Comparison of ENCODE assay signal across 22 cellular contexts in genomic region chr6:148954461-148954860, GRCh38.
DNase-seq lines count a peak whose midpoint lies in the region; ATAC-seq, FAIRE-seq and TF ChIP-seq lines count a peak whose summit lies in the region.
"Had no signal": no experiment of that assay in that cellular context is flagged by ENCODE, and none has a peak within 500 bp of the region (broad histone marks: within the 10 kb centered on the region; RNA-seq: fewer than 3 reads in every experiment).

No MANE protein-coding gene starts in this region.

- H3K4me3 ChIP-seq in HepG2 (replicated peaks in 1 of 3; ENCODE audit: insufficient read depth in 1 of 3, low read depth in 2 of 3, low read length in 3 of 3) = no peak overlapping the region
- H3K4me3 ChIP-seq in right lobe of liver = no peak overlapping the region
- no peak overlapping the region for H3K4me3 ChIP-seq in fibroblast of villous mesenchyme (ENCODE audit: low read depth, low read length)
- H3K4me3 ChIP-seq: BLaER1 treated with 17β-estradiol and CSF1 and Interleukin-3, amounts not matched to agents 10 nM and 100 nM; GM12878; GM23248 had no signal

- no peaks in the 10 kb centered on the region for H3K9me3 ChIP-seq in HepG2 (ENCODE audit: low read length)
- H3K9me3 ChIP-seq in right lobe of liver = no peaks in the 10 kb centered on the region
- H3K9me3 ChIP-seq: BE2C had no signal

- TF ChIP-seq CTCF in HepG2 (CRISPR knock-in tag; IDR thresholded peaks at IDR 0.05) (no peak), right lobe of liver (IDR thresholded peaks at IDR 0.05) (no peak), fibroblast of villous mesenchyme (IDR thresholded peaks at IDR 0.05; ENCODE audit: insufficient read depth, low read depth, low read length) (no peak)

- TF ChIP-seq RAD21 in HepG2 (CRISPR knock-in tag; IDR thresholded peaks at IDR 0.05) = no peak

- H3K4me1 ChIP-seq in HepG2 (ENCODE audit: insufficient read depth, low read length) = no peaks in the 10 kb centered on the region
- no peaks in the 10 kb centered on the region for H3K4me1 ChIP-seq in right lobe of liver
- H3K4me1 ChIP-seq: BE2C had no signal

- POLR2A ChIA-PET in HepG2 (lab: Yijun Ruan, JAX) = no interaction called here

- WGBS in HepG2 (ENCODE audit: low lambda C conversion rate) = 40% methylated on average over 6 of the region's 6 CpGs
- WGBS in right lobe of liver (ENCODE audit: insufficient coverage, low coverage, low lambda C conversion rate, missing lambda C conversion rate) = 77% methylated on average over 6 of the region's 6 CpGs

- TF ChIP-seq EP300 in HepG2 (IDR thresholded peaks at IDR 0.05; ENCODE audit: low read depth in 2 of 2, low read length in 2 of 2) (no peak), HepG2 (CRISPR knock-in tag; IDR thresholded peaks at IDR 0.05; ENCODE audit: borderline replicate concordance) (no peak)

- H3K79me2 ChIP-seq in HepG2 (ENCODE audit: insufficient read depth, low read length) = no peaks in the 10 kb centered on the region

- TF ChIP-seq POLR2A in HepG2 (IDR thresholded peaks at IDR 0.05; ENCODE audit: insufficient read depth in 1 of 2, low read depth in 2 of 2, low read length in 2 of 2) = no peak
- TF ChIP-seq POLR2A in right lobe of liver (IDR thresholded peaks at IDR 0.05) = no peak

- H3K27ac ChIP-seq in HepG2 (ENCODE audit: extremely low read length, insufficient read depth, low read length) (no peak overlapping the region), right lobe of liver (no peak overlapping the region)
- H3K27ac ChIP-seq: BLaER1 treated with 17β-estradiol and CSF1 and Interleukin-3, amounts not matched to agents 10 nM and 100 nM; GM23248 had no signal

- H3K36me3 ChIP-seq in HepG2 (replicated peaks in 1 of 2; ENCODE audit: control insufficient read depth in 1 of 2, insufficient read depth in 2 of 2, low read length in 2 of 2) (no peaks in the 10 kb centered on the region), right lobe of liver (no peaks in the 10 kb centered on the region)
- H3K36me3 ChIP-seq: BE2C had no signal

- H3K4me2 ChIP-seq in HepG2 (ENCODE audit: low read depth, low read length) = no peak overlapping the region
- H3K4me2 ChIP-seq: BLaER1 treated with 17β-estradiol and CSF1 and Interleukin-3, amounts not matched to agents 10 nM and 100 nM had no signal

- no peak overlapping the region for H2AFZ ChIP-seq in HepG2 (ENCODE audit: low read length)
- H2AFZ ChIP-seq: GM23248 had no signal

- no TSS peak for BruUV-seq in HepG2 (replicated peaks; lab: Mats Ljungman, UMichigan)

- CTCF ChIA-PET in HepG2 (lab: Yijun Ruan, JAX; ENCODE audit: low intra/inter-chr PET ratio, low total read pairs) = no interaction called here

- H4K20me1 ChIP-seq in HepG2 (ENCODE audit: insufficient read depth, low read length) = no peaks in the 10 kb centered on the region

- intact Hi-C loops in HepG2 (cut with micrococcal nuclease; ENCODE audit: unreplicated experiment) (no loop called here), right lobe of liver (cut with DNase I) (loop anchor here in 1 of 2 donors (10.0 kb wide), 1 partner anchor 210 kb away; the partner anchor contains the start of gene UST)

- FAIRE-seq in HepG2 (lab: Jason Lieb, UNC) = no peak
- FAIRE-seq: D721Med, GM19239, H1 had no signal

- no peak for DNase-seq in HepG2 (ENCODE audit: low spot score)
- DNase-seq in right lobe of liver = no peak
- peak; percentile 72 for DNase-seq in amniotic epithelial cell (ENCODE audit: low read depth)
- peak; percentile 78 for DNase-seq in fibroblast of villous mesenchyme (ENCODE audit: low read depth)
- no peak for DNase-seq in inferior parietal cortex (ENCODE audit: extremely low spot score)
- DNase-seq in ACHN = no peak
- DNase-seq: AML-193; BE2C; CD4-positive, alpha-beta T cell; CD8-positive, alpha-beta memory T cell; DMS 273 treated with DMSO at 0.1 percent for 48 hours; DMS79; EL; GDM1; GM23248; H7; HCEC 1CT had no signal

- in situ Hi-C loops in HepG2 (cut with HindIII; ENCODE audit: extremely low pct_ligation_motif_present, low pct_unique_long_range_greater_than_20kb) = loop anchor here (10.0 kb wide), 1 partner anchor 210 kb away; the partner anchor contains the start of gene UST
- in situ Hi-C loops in ACHN (cut with HindIII; ENCODE audit: low pct_ligation_motif_present, low pct_unique_long_range_greater_than_20kb, low sequenced_read_pairs) = no loop called here

- ATAC-seq in HepG2 = no peak
- no peak for ATAC-seq in right lobe of liver

- H3K9ac ChIP-seq in HepG2 (ENCODE audit: insufficient read depth, low read depth, low read length) = no peak overlapping the region
- H3K9ac ChIP-seq: BLaER1 treated with 17β-estradiol and CSF1 and Interleukin-3, amounts not matched to agents 10 nM and 100 nM; GM23248 had no signal

- H3K27me3 ChIP-seq in HepG2 (ENCODE audit: control insufficient read depth in 1 of 2, insufficient read depth in 2 of 2, low read length in 2 of 2) = peaks cover 2 to 11% of the 10 kb centered on the region in 2 experiments; a peak in 2 of 5 replicates
- no peaks in the 10 kb centered on the region for H3K27me3 ChIP-seq in right lobe of liver
- H3K27me3 ChIP-seq: BLaER1 treated with 17β-estradiol and CSF1 and Interleukin-3, amounts not matched to agents 10 nM and 100 nM had no signal

TF ChIP-seq in HepG2, 621 proteins besides CTCF, POLR2A, EP300 and RAD21:
- no peak for TF ChIP-seq ZNF329 (CRISPR knock-in tag; IDR thresholded peaks at IDR 0.05; ENCODE audit: low read depth)
- no peak for TF ChIP-seq TBX3 (IDR thresholded peaks at IDR 0.05; ENCODE audit: borderline replicate concordance)
- 0 out of 2 replicates have a peak, but pooled peaks have one; percentile 3 for TF ChIP-seq CEBPB (IDR thresholded peaks at IDR 0.05; ENCODE audit: borderline replicate concordance, low read depth, low read length)
- TF ChIP-seq ZNF414 (CRISPR knock-in tag; IDR thresholded peaks at IDR 0.05) = no peak
- no peak for TF ChIP-seq GTF3A (CRISPR knock-in tag; conservative IDR thresholded peaks at IDR 0.05)
- TF ChIP-seq RELA (CRISPR knock-in tag; IDR thresholded peaks at IDR 0.05) = no peak

Comparison
In these comparisons a context has a peak if more than half of its experiments do, and no peak if none do; other contexts are left out.
1. DNase-seq: peak in amniotic epithelial cell (single experiment) and fibroblast of villous mesenchyme (single experiment); none in HepG2 (single experiment), right lobe of liver (0 of 3), inferior parietal cortex (single experiment) and ACHN (single experiment).